In the genomic region with DNA sequence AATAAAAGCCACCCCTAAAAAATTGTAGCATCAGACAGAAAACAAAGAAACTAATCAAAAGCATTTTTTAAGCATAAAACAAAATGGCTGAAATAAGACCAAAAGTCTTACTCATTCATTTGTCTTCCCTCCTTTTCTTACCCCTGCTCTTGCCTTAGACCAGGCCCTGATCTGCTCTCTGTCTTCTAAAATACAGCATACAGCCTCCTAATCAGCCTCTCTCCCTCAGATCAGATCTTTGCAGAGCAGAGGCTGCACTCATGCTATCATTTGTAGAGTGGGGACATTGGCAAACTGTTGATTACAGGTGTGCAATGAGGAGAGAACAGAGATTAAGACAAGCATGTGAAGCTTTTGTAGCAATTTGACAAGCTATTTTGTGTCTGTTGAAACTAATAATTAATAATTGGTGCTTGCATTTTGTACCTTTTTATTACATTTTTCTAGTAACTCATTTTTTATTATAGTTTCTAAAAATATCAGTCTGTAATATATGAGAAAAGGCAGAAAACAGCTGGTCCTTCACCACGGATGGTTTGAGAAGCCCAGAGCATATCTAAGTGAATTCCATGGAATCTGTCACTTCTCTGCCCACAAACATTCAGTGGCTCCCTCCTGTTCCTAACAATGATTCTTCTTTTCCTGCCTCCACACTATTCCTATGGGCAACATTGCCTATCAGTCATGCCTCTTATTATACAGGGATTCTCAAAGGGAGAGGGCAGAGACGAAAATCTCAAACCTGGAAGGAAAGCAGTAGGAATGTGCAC, we compare ENCODE assay signal across 12 cellular contexts.
"Had no signal": no experiment of that assay in that cellular context is flagged by ENCODE, and none has a peak within 500 bp of the region (broad histone marks: within the 10 kb centered on the region; RNA-seq: fewer than 3 reads in every experiment).

No MANE protein-coding gene starts in this region.

- DNase-seq: activated CD4-positive, CD25-positive, alpha-beta regulatory T cell treated with anti-CD3 and anti-CD28 coated beads, Interleukin-2, amount 50 U/mL, for 72 hours; activated naive CD4-positive, alpha-beta T cell treated with Interleukin-2 at 50 U/mL for 16 hours; glutamatergic neuron; mesenchymal stem cell; stimulated activated CD4-positive, alpha-beta T cell treated with anti-CD3 and anti-CD28 coated beads, Interleukin-12 subunit alpha, Interleukin-12 subunit beta, amount 100 ng/mL, for 4 hours; stimulated activated CD4-positive, alpha-beta T cell treated with anti-CD3 and anti-CD28 coated beads, Interleukin-2, amount 100 ng/mL, for 24 hours; T-cell; T-helper 9 cell had no signal

- ATAC-seq: sciatic nerve; stimulated activated effector memory CD8-positive, alpha-beta T cell treated with anti-CD3 and anti-CD28 coated beads, Interleukin-12 subunit alpha, Interleukin-12 subunit beta, amount 100 ng/mL, for 72 hours; T-cell had no signal

- H3K4me3 Mint-ChIP-seq: nephron; stimulated activated effector memory CD8-positive, alpha-beta T cell treated with anti-CD3 and anti-CD28 coated beads, Interleukin-12 subunit alpha, Interleukin-12 subunit beta, amount 100 ng/mL, for 72 hours; T-cell had no signal

- H3K27me3 Mint-ChIP-seq: T-cell had no signal

- H3K27ac Mint-ChIP-seq: nephron; stimulated activated effector memory CD8-positive, alpha-beta T cell treated with anti-CD3 and anti-CD28 coated beads, Interleukin-12 subunit alpha, Interleukin-12 subunit beta, amount 100 ng/mL, for 72 hours; T-cell had no signal

- H3K36me3 Mint-ChIP-seq: stimulated activated effector memory CD8-positive, alpha-beta T cell treated with anti-CD3 and anti-CD28 coated beads, Interleukin-12 subunit alpha, Interleukin-12 subunit beta, amount 100 ng/mL, for 72 hours; T-cell had no signal

- H3K4me3 ChIP-seq: cardiac muscle cell had no signal

- H3K9me3 Mint-ChIP-seq: nephron; stimulated activated effector memory CD8-positive, alpha-beta T cell treated with anti-CD3 and anti-CD28 coated beads, Interleukin-12 subunit alpha, Interleukin-12 subunit beta, amount 100 ng/mL, for 72 hours; T-cell had no signal
